In genomic region chrX:103309860-103310591, GRCh38 we compare ENCODE assay signal across 9 cellular contexts. TPM values are rescaled to one million over a fixed set of nuclear protein-coding genes. Genes with fewer than 3 reads are reported as not detected.
DNase-seq lines count a peak whose midpoint lies in the region; ATAC-seq lines count a peak whose summit lies in the region.
"Had no signal": no experiment of that assay in that cellular context is flagged by ENCODE, and none has a peak within 500 bp of the region (broad histone marks: within the 10 kb centered on the region; RNA-seq: fewer than 3 reads in every experiment).

No MANE protein-coding gene starts in this region.

- peaks cover 5% of the 10 kb centered on the region for H3K4me1 Mint-ChIP-seq in activated naive CD8-positive, alpha-beta T cell treated with anti-CD3 and anti-CD28 coated beads, Interleukin-2, amount 10 ng/mL, durations not matched to agents 7 days and 5 days

- no peak for ATAC-seq in activated naive CD8-positive, alpha-beta T cell treated with anti-CD3 and anti-CD28 coated beads, Interleukin-2, amount 10 ng/mL, durations not matched to agents 7 days and 5 days (ENCODE audit: low read depth)
- ATAC-seq in GM21423 (IDR thresholded peaks at IDR 0.05; ENCODE audit: unreplicated experiment), result no peak
- ATAC-seq in HG03139 (IDR thresholded peaks at IDR 0.05; ENCODE audit: unreplicated experiment), result no peak
- ATAC-seq in GM21717 (IDR thresholded peaks at IDR 0.05; ENCODE audit: unreplicated experiment), result no peak

- no peaks in the 10 kb centered on the region for H3K27me3 ChIP-seq in thymus (ENCODE audit: control insufficient read depth, insufficient read depth)

- POLR2A ChIA-PET in activated naive CD8-positive, alpha-beta T cell treated with anti-CD3 and anti-CD28 coated beads, Interleukin-2, amount 10 ng/mL, durations not matched to agents 7 days and 5 days (lab: Charles Lee), result no interaction called here

- DNase-seq in activated gamma-delta T cell (lab: John Stamatoyannopoulos, UW) (peak; percentile 13), activated gamma-delta T cell treated with Interleukin-2 at 50 U/mL for 16 hours (no peak), left kidney (ENCODE audit: low read depth, low spot score) (peak; percentile 35)
- no peak for DNase-seq in activated naive CD8-positive, alpha-beta T cell treated with anti-CD3 and anti-CD28 coated beads, Interleukin-2, amount 10 ng/mL, durations not matched to agents 7 days and 5 days

- peak overlapping the region; percentile 72 for H3K4me3 ChIP-seq in thymus (ENCODE audit: low read length)

- H3K27ac Mint-ChIP-seq in activated naive CD8-positive, alpha-beta T cell treated with anti-CD3 and anti-CD28 coated beads, Interleukin-2, amount 10 ng/mL, durations not matched to agents 7 days and 5 days, result no peak overlapping the region

- H3K4me3 Mint-ChIP-seq in activated naive CD8-positive, alpha-beta T cell treated with anti-CD3 and anti-CD28 coated beads, Interleukin-2, amount 10 ng/mL, durations not matched to agents 7 days and 5 days, result peak overlapping the region; percentile 44

- H3K27me3 Mint-ChIP-seq in activated naive CD8-positive, alpha-beta T cell treated with anti-CD3 and anti-CD28 coated beads, Interleukin-2, amount 10 ng/mL, durations not matched to agents 7 days and 5 days, result no peaks in the 10 kb centered on the region

- H3K9me3 ChIP-seq in thymus (ENCODE audit: control insufficient read depth), result no peaks in the 10 kb centered on the region

- no peak overlapping the region for H3K27ac ChIP-seq in thymus (ENCODE audit: low read depth)

- 19% methylated on average over 33 of the region's 33 CpGs for WGBS in thymus

- no peaks in the 10 kb centered on the region for H3K9me3 Mint-ChIP-seq in activated naive CD8-positive, alpha-beta T cell treated with anti-CD3 and anti-CD28 coated beads, Interleukin-2, amount 10 ng/mL, durations not matched to agents 7 days and 5 days

- H3K36me3 Mint-ChIP-seq in activated naive CD8-positive, alpha-beta T cell treated with anti-CD3 and anti-CD28 coated beads, Interleukin-2, amount 10 ng/mL, durations not matched to agents 7 days and 5 days, result peaks cover 2% of the 10 kb centered on the region

- H3K4me1 ChIP-seq in thymus (ENCODE audit: control insufficient read depth, insufficient read depth, low read length), result no peaks in the 10 kb centered on the region

- no peaks in the 10 kb centered on the region for H3K36me3 ChIP-seq in thymus (ENCODE audit: control insufficient read depth, insufficient read depth)

RNA-seq across cellular contexts. Expression of gene BEX2, which starts 0.8 kb away (rescaled TPM):
- 10 to 100 TPM; 15.7 to 16.8 TPM for total RNA-seq in activated naive CD8-positive, alpha-beta T cell treated with anti-CD3 and anti-CD28 coated beads, Interleukin-2, amount 10 ng/mL, durations not matched to agents 7 days and 5 days
- polyA plus RNA-seq in thymus, result 77.7 TPM

RNA-seq across cellular contexts. Expression of gene TCEAL7, which starts 20.0 kb away (rescaled TPM):
- not detected for total RNA-seq in activated naive CD8-positive, alpha-beta T cell treated with anti-CD3 and anti-CD28 coated beads, Interleukin-2, amount 10 ng/mL, durations not matched to agents 7 days and 5 days
- polyA plus RNA-seq in thymus, result 18.6 TPM

RNA-seq across cellular contexts. Expression of gene TCEAL5, which starts 33.5 kb away (rescaled TPM):
- total RNA-seq in activated naive CD8-positive, alpha-beta T cell treated with anti-CD3 and anti-CD28 coated beads, Interleukin-2, amount 10 ng/mL, durations not matched to agents 7 days and 5 days, result not detected
- 0.52 TPM for polyA plus RNA-seq in thymus
- total RNA-seq: Daoy had no signal

RNA-seq across cellular contexts. Expression of gene TCEAL9, which starts 46.3 kb away (rescaled TPM):
- 1 to 10 TPM; 1.5 to 1.8 TPM for total RNA-seq in activated naive CD8-positive, alpha-beta T cell treated with anti-CD3 and anti-CD28 coated beads, Interleukin-2, amount 10 ng/mL, durations not matched to agents 7 days and 5 days
- 192 TPM for polyA plus RNA-seq in thymus

RNA-seq across cellular contexts. Expression of gene TCEAL8, which starts 55.1 kb away (rescaled TPM):
- 10 to 100 TPM; 37.3 to 38.3 TPM for total RNA-seq in activated naive CD8-positive, alpha-beta T cell treated with anti-CD3 and anti-CD28 coated beads, Interleukin-2, amount 10 ng/mL, durations not matched to agents 7 days and 5 days
- polyA plus RNA-seq in thymus, result 116 TPM

Comparison
In these comparisons a context has a peak if more than half of its experiments do, and no peak if none do; other contexts are left out.
1. DNase-seq: peak in activated gamma-delta T cell (single experiment) and left kidney (single experiment); none in activated gamma-delta T cell treated with Interleukin-2 at 50 U/mL for 16 hours (single experiment) and activated naive CD8-positive, alpha-beta T cell treated with anti-CD3 and anti-CD28 coated beads, Interleukin-2, amount 10 ng/mL, durations not matched to agents 7 days and 5 days (single experiment).